8 cellular contexts compared by ENCODE assay signal in the genomic region with DNA sequence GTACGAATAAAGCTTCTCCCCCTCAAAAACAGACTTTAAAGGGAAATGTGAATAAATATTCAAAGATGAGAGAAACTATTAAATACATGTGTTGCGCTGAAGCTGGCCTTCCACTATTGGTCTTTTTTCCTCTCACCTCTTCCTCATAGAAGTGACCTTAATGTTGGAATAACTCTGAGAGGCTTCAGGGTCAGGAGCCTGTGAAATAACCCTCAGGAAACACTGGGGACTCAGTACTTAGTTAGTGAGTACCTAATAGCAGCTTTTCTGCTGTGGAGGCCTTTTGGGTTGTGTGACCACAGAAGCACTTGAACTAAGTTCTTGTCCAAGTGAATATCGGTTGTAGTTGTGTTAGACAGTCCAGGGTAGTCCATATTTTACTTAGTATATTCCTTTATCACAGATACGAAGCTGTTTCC. TPM values are rescaled to one million over a fixed set of nuclear protein-coding genes. Genes with fewer than 3 reads are reported as not detected.
DNase-seq lines count a peak whose midpoint lies in the region; ATAC-seq, FAIRE-seq and TF ChIP-seq lines count a peak whose summit lies in the region.

No MANE protein-coding gene starts in this region.

- no peak for TF ChIP-seq POLR2A in lower leg skin (IDR thresholded peaks at IDR 0.05)
- TF ChIP-seq POLR2A in upper lobe of left lung (IDR thresholded peaks at IDR 0.05): no peak

- peaks cover 9% of the 10 kb centered on the region for H4K20me1 ChIP-seq in astrocyte (ENCODE audit: insufficient read depth, low read length)

- no peaks in the 10 kb centered on the region for H3K36me3 ChIP-seq in astrocyte (ENCODE audit: insufficient read depth, low read length)
- no peaks in the 10 kb centered on the region for H3K36me3 ChIP-seq in upper lobe of left lung

- H3K36me3 Mint-ChIP-seq in astrocyte (ENCODE audit: low read depth, unreplicated experiment): no peaks in the 10 kb centered on the region

- peak overlapping the region; percentile 97 for H3K9ac ChIP-seq in astrocyte (ENCODE audit: low read length)

- FAIRE-seq in astrocyte (lab: Jason Lieb, UNC): no peak

- H3K4me2 ChIP-seq in astrocyte (ENCODE audit: low read length): peak overlapping the region; percentile 95

- no peaks in the 10 kb centered on the region for H3K27me3 ChIP-seq in astrocyte (ENCODE audit: insufficient read depth, low read length)
- no peaks in the 10 kb centered on the region for H3K27me3 ChIP-seq in upper lobe of left lung

- H2AFZ ChIP-seq in astrocyte (ENCODE audit: low read depth, low read length): peak overlapping the region; percentile 99

- H3K4me3 ChIP-seq in AG09309 (ENCODE audit: control insufficient read depth, low read depth, low read length): peak overlapping the region; percentile 68
- peak overlapping the region; percentile 98 for H3K4me3 ChIP-seq in astrocyte (ENCODE audit: insufficient read depth, low read depth, low read length)
- H3K4me3 ChIP-seq in lower leg skin (ENCODE audit: low read depth, poor library complexity, severe bottlenecking): peak overlapping the region; percentile 59
- H3K4me3 ChIP-seq in upper lobe of left lung: peak overlapping the region in 3 of 4 donors; percentile 85 to 91 (median 86)

- peak overlapping the region; percentile 83 for H3K27ac Mint-ChIP-seq in astrocyte (ENCODE audit: unreplicated experiment)

- WGBS in lower leg skin, 2 donors: 59 to 60% methylated on average over 4 of the region's 4 CpGs
- WGBS in upper lobe of left lung, 2 donors: 70 to 76% methylated on average over 4 of the region's 4 CpGs

- DNase-seq in AG09309 (ENCODE audit: low read depth) (no peak), HS-27A (ENCODE audit: low read depth) (peak; percentile 4), astrocyte (ENCODE audit: low read depth) (no peak), lower leg skin (ENCODE audit: low spot score in 2 of 2) (no peak), upper lobe of left lung (no peak), dedifferentiated amniotic fluid mesenchymal stem cell (ENCODE audit: extremely low spot score) (no peak)

- H3K9me3 ChIP-seq in astrocyte (ENCODE audit: insufficient read depth, low read depth, low read length) (no peaks in the 10 kb centered on the region), upper lobe of left lung (no peaks in the 10 kb centered on the region)

- peaks cover 6% of the 10 kb centered on the region for H3K4me1 ChIP-seq in astrocyte (ENCODE audit: insufficient read depth, low read length)
- H3K4me1 ChIP-seq in upper lobe of left lung: peaks cover 16 to 36% (median 26%) of the 10 kb centered on the region in 4 donors

- H3K27ac ChIP-seq in astrocyte (ENCODE audit: low read depth, low read length) (peak overlapping the region; percentile 87), upper lobe of left lung (peak overlapping the region; percentile 80 to 92 (median 86))

- peak overlapping the region; percentile 98 for H3K4me3 Mint-ChIP-seq in astrocyte (ENCODE audit: unreplicated experiment)

- TF ChIP-seq EP300 in upper lobe of left lung (IDR thresholded peaks at IDR 0.05): no peak

- no peak for ATAC-seq in upper lobe of left lung (ENCODE audit: low FRiP score in 2 of 2)
- ATAC-seq in GM19351 (IDR thresholded peaks at IDR 0.05; ENCODE audit: unreplicated experiment): no peak
- no peak for ATAC-seq in GM18502 (IDR thresholded peaks at IDR 0.05; ENCODE audit: poor library complexity, unreplicated experiment)

- no peaks in the 10 kb centered on the region for H3K9me3 Mint-ChIP-seq in astrocyte (ENCODE audit: unreplicated experiment)

- intact Hi-C loops in lower leg skin (cut with DNase I; ENCODE audit: low total_unique reads): no loop called here

- peaks cover 2% of the 10 kb centered on the region for H3K27me3 Mint-ChIP-seq in astrocyte (ENCODE audit: low read depth, unreplicated experiment)

- H3K79me2 ChIP-seq in astrocyte (ENCODE audit: insufficient read depth, low read length): peaks cover 42% of the 10 kb centered on the region

- TF ChIP-seq CTCF in AG09309 (IDR thresholded peaks at IDR 0.05; ENCODE audit: control insufficient read depth, insufficient read depth, low read depth, low read length, missing control alignments) (no peak), astrocyte (IDR thresholded peaks at IDR 0.05; ENCODE audit: insufficient read depth, low read depth, low read length) (no peak), lower leg skin (IDR thresholded peaks at IDR 0.05) (no peak), upper lobe of left lung (IDR thresholded peaks at IDR 0.05) (no peak)

- peaks cover 16% of the 10 kb centered on the region for H3K4me1 Mint-ChIP-seq in astrocyte (ENCODE audit: low read depth, unreplicated experiment)

RNA-seq across cellular contexts. Expression of a gene that starts 0.8 kb away (rescaled TPM):
- 10.2 and 10.8 TPM in 2 replicates for total RNA-seq in astrocyte
- 10 to 100 TPM; 22.5 to 30.3 (median 25.8) TPM for total RNA-seq in lower leg skin
- total RNA-seq in upper lobe of left lung: 10 to 100 TPM; 13.5 to 65.0 (median 21.8) TPM
